ENCODE assay signal across 8 cellular contexts in the genomic region with DNA sequence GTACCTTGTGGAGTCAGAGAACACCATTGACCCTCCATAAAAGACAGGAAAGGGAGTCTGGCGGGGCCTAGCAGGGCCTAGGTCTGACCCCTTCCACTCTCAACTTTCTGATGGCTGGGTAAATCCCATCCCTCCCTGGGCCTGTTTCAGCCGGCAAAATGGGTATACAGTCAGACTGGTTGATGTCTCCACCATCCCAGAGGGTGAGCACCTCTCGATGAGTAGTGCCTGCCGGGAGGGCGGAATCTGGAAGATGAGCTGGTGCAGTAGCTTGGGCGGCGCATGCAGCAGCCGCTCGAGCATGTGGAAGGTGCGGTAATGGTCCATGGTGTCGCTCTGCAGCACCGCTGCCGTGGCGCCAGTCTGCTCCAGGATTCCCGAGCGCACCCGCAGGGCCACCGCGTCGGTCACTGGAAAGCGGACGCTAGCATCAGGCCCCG. TPM values are rescaled to one million over a fixed set of nuclear protein-coding genes. Genes with fewer than 3 reads are reported as not detected.
DNase-seq lines count a peak whose midpoint lies in the region; ATAC-seq and TF ChIP-seq lines count a peak whose summit lies in the region.

No MANE protein-coding gene starts in this region.

- BruUV-seq in PC-9 (replicated peaks; lab: Mats Ljungman, UMichigan), result TSS peak; percentile 4

- H3K4me3 ChIP-seq in PC-9 (peak overlapping the region; percentile 80), ectodermal cell (ENCODE audit: insufficient read depth, low read depth, low read length) (peak overlapping the region; percentile 76), neural cell (ENCODE audit: low read length) (peak overlapping the region; percentile 96)

- WGBS in ectodermal cell, 2 experiments, result 3 to 4% methylated on average over 23 of the region's 23 CpGs

- peak; percentile 5 for ATAC-seq in GM18502 (IDR thresholded peaks at IDR 0.05; ENCODE audit: poor library complexity, unreplicated experiment)

- intact Hi-C loops in PC-9 (cut with micrococcal nuclease; ENCODE audit: unreplicated experiment), result loop anchor here (1.0 to 10.0 kb wide), 7 partner anchors 28 to 250 kb away; a partner anchor contains a TSS

- CTCF ChIA-PET in PC-9 (lab: Charles Lee), result interaction anchor here (0.6 to 3.2 kb wide), 19 partner anchors 9 to 741 kb away, joined by 3 to 24 read pairs (median 4); a partner anchor contains a TSS

- TF ChIP-seq RAD21 in neural cell (conservative IDR thresholded peaks at IDR 0.05), result no peak

- peaks cover 28% of the 10 kb centered on the region for H3K4me1 ChIP-seq in PC-9 (replicated peaks; ENCODE audit: insufficient read depth)
- peaks cover 32% of the 10 kb centered on the region for H3K4me1 ChIP-seq in ectodermal cell (ENCODE audit: control insufficient read depth, insufficient read depth, low read length)

- POLR2A ChIA-PET in PC-9 (lab: Charles Lee; ENCODE audit: unreplicated experiment), result interaction anchor here (0.5 to 1.1 kb wide), 14 partner anchors 9 to 774 kb away, joined by 3 to 29 read pairs (median 6); a partner anchor contains a TSS

- H3K9ac ChIP-seq in neural cell (ENCODE audit: low read length), result peak overlapping the region; percentile 97

- H2AFZ ChIP-seq in PC-9, result peak overlapping the region; percentile 94
- H2AFZ ChIP-seq in neural cell (ENCODE audit: low read depth, low read length), result peak overlapping the region; percentile 92

- H3K9me2 ChIP-seq in PC-9 (ENCODE audit: insufficient read depth), result no peaks in the 10 kb centered on the region
- H3K9me2 ChIP-seq in neural cell (ENCODE audit: insufficient read depth, low read length), result no peaks in the 10 kb centered on the region

- H3K27me3 ChIP-seq in PC-9 (ENCODE audit: insufficient read depth, low read depth), result no peaks in the 10 kb centered on the region
- peaks cover 34% of the 10 kb centered on the region for H3K27me3 ChIP-seq in ectodermal cell (ENCODE audit: control insufficient read depth, insufficient read depth, low read length, poor library complexity, severe bottlenecking)
- H3K27me3 ChIP-seq in neural cell (ENCODE audit: insufficient read depth, low read depth, low read length), result no peaks in the 10 kb centered on the region

- H3K9me3 ChIP-seq in PC-9 (ENCODE audit: insufficient read depth, low read depth) (no peaks in the 10 kb centered on the region), ectodermal cell (ENCODE audit: control insufficient read depth, low read length) (no peaks in the 10 kb centered on the region), neural cell (ENCODE audit: low read length) (no peaks in the 10 kb centered on the region)

- H3K79me2 ChIP-seq in PC-9 (ENCODE audit: low read depth) (peaks cover 31% of the 10 kb centered on the region), neural cell (replicated peaks; ENCODE audit: insufficient read depth, low read length) (peaks cover 17% of the 10 kb centered on the region)

- TF ChIP-seq EP300 in neural cell (conservative IDR thresholded peaks at IDR 0.05; ENCODE audit: poor library complexity, severe bottlenecking), result no peak

- H3K36me3 ChIP-seq in PC-9 (ENCODE audit: low read depth) (peaks cover 18% of the 10 kb centered on the region; the same call in 1 of the 2 replicates), ectodermal cell (ENCODE audit: control insufficient read depth, insufficient read depth, low read length) (peaks cover 17% of the 10 kb centered on the region), neural cell (ENCODE audit: insufficient read depth, low read length) (no peaks in the 10 kb centered on the region)

- H3F3A ChIP-seq in PC-9 (ENCODE audit: insufficient read depth, low read depth) (peaks cover 63% of the 10 kb centered on the region), neural cell (ENCODE audit: insufficient read depth, low read length, poor library complexity, severe bottlenecking) (peaks cover 4% of the 10 kb centered on the region)

- H4K20me1 ChIP-seq in PC-9 (ENCODE audit: insufficient read depth) (0 out of 2 replicates have a peak, but pooled peaks cover 6% of the 10 kb centered on the region), neural cell (ENCODE audit: insufficient read depth) (no peaks in the 10 kb centered on the region)

- no peak for TF ChIP-seq CTCF in PC-9 (conservative IDR thresholded peaks at IDR 0.05)
- no peak for TF ChIP-seq CTCF in neural cell (IDR thresholded peaks at IDR 0.05; ENCODE audit: poor library complexity, severe bottlenecking)

- peak overlapping the region; percentile 98 for H3K4me2 ChIP-seq in PC-9
- peak overlapping the region; percentile 94 for H3K4me2 ChIP-seq in neural cell (ENCODE audit: low read length)

- H3K27ac ChIP-seq in PC-9, result peak overlapping the region; percentile 26; the same call in 1 of the 2 replicates
- peak overlapping the region; percentile 71 for H3K27ac ChIP-seq in ectodermal cell (ENCODE audit: insufficient read depth, low read depth, low read length, poor library complexity, severe bottlenecking)
- peak overlapping the region; percentile 92 for H3K27ac ChIP-seq in neural cell (ENCODE audit: low read length)

- no peak for DNase-seq in PC-9
- no peak for DNase-seq in AML-193 (lab: John Stamatoyannopoulos, UW)
- no peak for DNase-seq in CD1c-positive myeloid dendritic cell (ENCODE audit: extremely low spot score)
- DNase-seq in NCI-H2029 treated with DMSO at 0.1 percent for 48 hours (lab: John Stamatoyannopoulos, UW), result no peak
- no peak for DNase-seq in T-helper 9 cell

TF ChIP-seq in neural cell, 6 proteins besides CTCF, POLR2A, EP300 and RAD21:
- TF ChIP-seq, protein P1, sequence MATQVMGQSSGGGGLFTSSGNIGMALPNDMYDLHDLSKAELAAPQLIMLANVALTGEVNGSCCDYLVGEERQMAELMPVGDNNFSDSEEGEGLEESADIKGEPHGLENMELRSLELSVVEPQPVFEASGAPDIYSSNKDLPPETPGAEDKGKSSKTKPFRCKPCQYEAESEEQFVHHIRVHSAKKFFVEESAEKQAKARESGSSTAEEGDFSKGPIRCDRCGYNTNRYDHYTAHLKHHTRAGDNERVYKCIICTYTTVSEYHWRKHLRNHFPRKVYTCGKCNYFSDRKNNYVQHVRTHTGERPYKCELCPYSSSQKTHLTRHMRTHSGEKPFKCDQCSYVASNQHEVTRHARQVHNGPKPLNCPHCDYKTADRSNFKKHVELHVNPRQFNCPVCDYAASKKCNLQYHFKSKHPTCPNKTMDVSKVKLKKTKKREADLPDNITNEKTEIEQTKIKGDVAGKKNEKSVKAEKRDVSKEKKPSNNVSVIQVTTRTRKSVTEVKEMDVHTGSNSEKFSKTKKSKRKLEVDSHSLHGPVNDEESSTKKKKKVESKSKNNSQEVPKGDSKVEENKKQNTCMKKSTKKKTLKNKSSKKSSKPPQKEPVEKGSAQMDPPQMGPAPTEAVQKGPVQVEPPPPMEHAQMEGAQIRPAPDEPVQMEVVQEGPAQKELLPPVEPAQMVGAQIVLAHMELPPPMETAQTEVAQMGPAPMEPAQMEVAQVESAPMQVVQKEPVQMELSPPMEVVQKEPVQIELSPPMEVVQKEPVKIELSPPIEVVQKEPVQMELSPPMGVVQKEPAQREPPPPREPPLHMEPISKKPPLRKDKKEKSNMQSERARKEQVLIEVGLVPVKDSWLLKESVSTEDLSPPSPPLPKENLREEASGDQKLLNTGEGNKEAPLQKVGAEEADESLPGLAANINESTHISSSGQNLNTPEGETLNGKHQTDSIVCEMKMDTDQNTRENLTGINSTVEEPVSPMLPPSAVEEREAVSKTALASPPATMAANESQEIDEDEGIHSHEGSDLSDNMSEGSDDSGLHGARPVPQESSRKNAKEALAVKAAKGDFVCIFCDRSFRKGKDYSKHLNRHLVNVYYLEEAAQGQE (IDR thresholded peaks at IDR 0.05; ENCODE audit: borderline replicate concordance), result no peak
- peak; percentile 93 for TF ChIP-seq MXI1 (conservative IDR thresholded peaks at IDR 0.05; ENCODE audit: poor library complexity, severe bottlenecking)
TF ChIP-seq in neural cell: peak in this region for 1.

RNA-seq across cellular contexts. Expression of a gene that starts 0.5 kb away (rescaled TPM):
- total RNA-seq in PC-9 (2021), result 105 and 141 TPM in 2 replicates
- polyA plus RNA-seq in ectodermal cell (2013, experiment 1 of 4), result 107 TPM
- polyA plus RNA-seq in ectodermal cell (2013, experiment 2 of 4), result 95.8 TPM
- 94.3 TPM for polyA plus RNA-seq in ectodermal cell (2013, experiment 3 of 4)
- 86.5 TPM for polyA plus RNA-seq in ectodermal cell (2013, experiment 4 of 4)
- 248 and 284 TPM in 2 replicates for polyA plus RNA-seq in neural cell
- polyA minus RNA-seq in neural cell, result 145 and 164 TPM in 2 replicates

RNA-seq across cellular contexts. Expression of a gene that starts 2.7 kb away (rescaled TPM):
- total RNA-seq in PC-9 (2021), result 45.0 and 95.0 TPM in 2 replicates
- polyA plus RNA-seq in ectodermal cell (2013, experiment 1 of 4), result 12.6 TPM
- 8.7 TPM for polyA plus RNA-seq in ectodermal cell (2013, experiment 2 of 4)
- polyA plus RNA-seq in ectodermal cell (2013, experiment 3 of 4), result 14.0 TPM
- 13.5 TPM for polyA plus RNA-seq in ectodermal cell (2013, experiment 4 of 4)
- 28.5 TPM in 2 replicates for polyA plus RNA-seq in neural cell
- polyA minus RNA-seq in neural cell, result 14.1 and 15.3 TPM in 2 replicates

RNA-seq across cellular contexts. Expression of a gene that starts 8.1 kb away (rescaled TPM):
- not detected in 2 replicates for total RNA-seq in PC-9 (2021)
- not detected for polyA plus RNA-seq in ectodermal cell (2013, experiment 1 of 4)
- not detected for polyA plus RNA-seq in ectodermal cell (2013, experiment 2 of 4)
- polyA plus RNA-seq in ectodermal cell (2013, experiment 3 of 4), result not detected
- not detected for polyA plus RNA-seq in ectodermal cell (2013, experiment 4 of 4)
- not detected in 2 replicates for polyA plus RNA-seq in neural cell
- not detected in 2 replicates for polyA minus RNA-seq in neural cell

RNA-seq across cellular contexts. Expression of a gene that starts 12.4 kb away (rescaled TPM):
- total RNA-seq in PC-9 (2021), result 58.8 and 69.9 TPM in 2 replicates
- not detected for polyA plus RNA-seq in ectodermal cell (2013, experiment 1 of 4)
- 0.39 TPM for polyA plus RNA-seq in ectodermal cell (2013, experiment 2 of 4)
- polyA plus RNA-seq in ectodermal cell (2013, experiment 3 of 4), result 0.80 TPM
- 0.81 TPM for polyA plus RNA-seq in ectodermal cell (2013, experiment 4 of 4)
- polyA plus RNA-seq in neural cell, result 0.68 TPM in 1 of 2 replicates, not detected in the other
- not detected in 2 replicates for polyA minus RNA-seq in neural cell

RNA-seq across cellular contexts. Expression of a gene that starts 15.1 kb away (rescaled TPM):
- total RNA-seq in PC-9 (2021), result 18.1 and 32.3 TPM in 2 replicates
- polyA plus RNA-seq in ectodermal cell (2013, experiment 1 of 4), result 25.8 TPM
- polyA plus RNA-seq in ectodermal cell (2013, experiment 2 of 4), result 26.8 TPM
- 26.6 TPM for polyA plus RNA-seq in ectodermal cell (2013, experiment 3 of 4)
- 32.7 TPM for polyA plus RNA-seq in ectodermal cell (2013, experiment 4 of 4)
- polyA plus RNA-seq in neural cell, result 0.50 and 0.67 TPM in 2 replicates
- 0.49 TPM in 1 of 2 replicates, not detected in the other for polyA minus RNA-seq in neural cell

Comparison
In these comparisons a context has a peak if more than half of its experiments do, and no peak if none do; other contexts are left out.
1. H3K27ac ChIP-seq: peak in every context shown above with its lines; median percentile 92 in neural cell; 71 in ectodermal cell; 26 in PC-9.